In the genomic region with DNA sequence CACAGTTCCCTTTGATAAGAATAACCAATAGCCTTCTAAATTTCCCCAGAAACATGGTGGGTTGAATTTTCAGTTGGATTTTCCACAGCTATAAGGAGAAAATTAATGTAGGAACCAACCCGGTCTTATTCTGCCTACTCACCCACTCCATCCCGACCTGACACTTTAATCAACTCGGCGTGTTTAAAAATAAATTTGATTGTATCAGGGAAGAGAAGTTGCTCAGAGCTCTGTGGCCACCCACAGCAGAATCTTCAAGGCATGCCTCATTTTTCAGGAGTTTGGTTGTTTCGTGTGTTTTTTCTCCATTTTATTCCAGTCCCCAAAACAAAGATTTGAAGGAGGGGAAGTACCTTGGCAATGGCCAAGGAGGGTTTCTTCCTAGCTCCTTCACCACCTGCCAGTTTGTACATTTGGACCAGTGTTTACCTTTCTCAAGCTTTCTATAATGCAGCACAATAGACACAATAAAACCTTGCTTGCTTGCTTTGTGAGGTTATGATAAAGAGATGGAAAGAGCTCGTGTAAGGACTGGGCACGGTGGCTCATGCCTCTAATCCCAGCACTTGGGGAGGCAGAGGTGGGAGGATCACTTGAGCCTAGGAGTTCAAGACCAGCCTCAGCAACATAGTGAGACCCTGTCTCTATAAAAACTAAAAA, we compare ENCODE assay signal across 20 cellular contexts.
A peak's percentile ranks its signal among the peaks of the same experiment; 100 is the strongest.
DNase-seq lines count a peak whose midpoint lies in the region; ATAC-seq and TF ChIP-seq lines count a peak whose summit lies in the region.
"Had no signal": no experiment of that assay in that cellular context is flagged by ENCODE, and none has a peak within 500 bp of the region (broad histone marks: within the 10 kb centered on the region; RNA-seq: fewer than 3 reads in every experiment).

No MANE protein-coding gene starts in this region.

- H3K4me1 Mint-ChIP-seq in endothelial cell (ENCODE audit: unreplicated experiment): peaks cover 7% of the 10 kb centered on the region

- no peaks in the 10 kb centered on the region for H3K9me3 Mint-ChIP-seq in endothelial cell (ENCODE audit: unreplicated experiment)
- H3K9me3 Mint-ChIP-seq: CD8-positive, alpha-beta T cell had no signal

- no peak overlapping the region for H3K27ac Mint-ChIP-seq in endothelial cell (ENCODE audit: unreplicated experiment)
- H3K27ac Mint-ChIP-seq: B cell; CD8-positive, alpha-beta T cell had no signal

- H3K4me3 ChIP-seq in mucosa of descending colon: no peak overlapping the region
- H3K4me3 ChIP-seq: MG63 had no signal

- DNase-seq in DMS153 (lab: John Stamatoyannopoulos, UW) (peak; percentile 21), DMS153 treated with DMSO at 0.1 percent for 48 hours (lab: John Stamatoyannopoulos, UW; ENCODE audit: unreplicated experiment) (no peak), NCI-H748 (lab: John Stamatoyannopoulos, UW; ENCODE audit: unreplicated experiment) (peak; percentile 48), mucosa of descending colon (no peak), activated gamma-delta T cell treated with Interleukin-2 at 50 U/mL for 16 hours (no peak), endothelial cell (ENCODE audit: low spot score) (no peak)
- no peak for DNase-seq in stimulated activated CD4-positive, alpha-beta T cell treated with anti-CD3 and anti-CD28 coated beads, Interleukin-15, amount 100 ng/mL, for 24 hours
- DNase-seq: CD8-positive, alpha-beta T cell; DMS 273 treated with DMSO at 0.1 percent for 48 hours; DND-41; KBM-7; MG63; NCI-H1105 treated with DMSO at 0.1 percent for 48 hours; NCI-H1694; NCI-H2107; NCI-H446 treated with DMSO at 0.1 percent for 48 hours; SK-N-SH; SW 1271 had no signal

- no peak for TF ChIP-seq CTCF in mucosa of descending colon (IDR thresholded peaks at IDR 0.05)
- TF ChIP-seq CTCF in endothelial cell (IDR thresholded peaks at IDR 0.05; ENCODE audit: unreplicated experiment): no peak

- H3K9me3 ChIP-seq in mucosa of descending colon: no peaks in the 10 kb centered on the region
- H3K9me3 ChIP-seq: MG63, SK-N-SH had no signal

- no peaks in the 10 kb centered on the region for H3K36me3 ChIP-seq in mucosa of descending colon (ENCODE audit: low read depth)
- H3K36me3 ChIP-seq: MG63 had no signal

- no peaks in the 10 kb centered on the region for H3K4me1 ChIP-seq in mucosa of descending colon (ENCODE audit: low read depth)

- peaks cover 2% of the 10 kb centered on the region for H3K27me3 Mint-ChIP-seq in endothelial cell (ENCODE audit: unreplicated experiment)

- no peaks in the 10 kb centered on the region for H3K36me3 Mint-ChIP-seq in endothelial cell (ENCODE audit: low read depth, unreplicated experiment)
- H3K36me3 Mint-ChIP-seq: CD8-positive, alpha-beta T cell had no signal

- no peak overlapping the region for H3K4me3 Mint-ChIP-seq in endothelial cell (ENCODE audit: unreplicated experiment)
- H3K4me3 Mint-ChIP-seq: B cell; CD8-positive, alpha-beta T cell had no signal

- intact Hi-C loops in mucosa of descending colon (cut with DNase I, micrococcal nuclease): no loop called here

- peak; percentile 60 for ATAC-seq in mucosa of descending colon
- ATAC-seq: CD8-positive, alpha-beta T cell; HCT116 had no signal

Comparison
In these comparisons a context has a peak if more than half of its experiments do, and no peak if none do; other contexts are left out.
1. DNase-seq: peak in DMS153 (single experiment) and NCI-H748 (single experiment); none in DMS153 treated with DMSO at 0.1 percent for 48 hours (single experiment), mucosa of descending colon (0 of 3), activated gamma-delta T cell treated with Interleukin-2 at 50 U/mL for 16 hours (single experiment), endothelial cell (single experiment) and stimulated activated CD4-positive, alpha-beta T cell treated with anti-CD3 and anti-CD28 coated beads, Interleukin-15, amount 100 ng/mL, for 24 hours (single experiment).